ENCODE assay signal across 8 cellular contexts in genomic region chr15:21730427-21731405, GRCh38.
DNase-seq lines count a peak whose midpoint lies in the region; ATAC-seq and TF ChIP-seq lines count a peak whose summit lies in the region.
"Not testable (repeated sequence)": the region's sequence is repeated elsewhere in the genome, so short reads cannot be mapped to it uniquely, and the experiment has no call there.

No MANE protein-coding gene starts in this region.

- not testable (repeated sequence) for H3K9me3 Mint-ChIP-seq in T-cell; natural killer cell treated with Interleukin-12 subunit alpha and Interleukin-12 subunit beta and Interleukin-15 and Interleukin-18, amount 100 ng/mL, for 72 hours

- H3K4me1 ChIP-seq in foreskin keratinocyte = not testable (repeated sequence)

- DNase-seq in T-cell; foreskin keratinocyte; natural killer cell treated with Interleukin-12 subunit alpha and Interleukin-12 subunit beta and Interleukin-15 and Interleukin-18, amount 100 ng/mL, for 72 hours (ENCODE audit: low spot score): not testable (repeated sequence)

- H3K27me3 ChIP-seq in foreskin keratinocyte = not testable (repeated sequence)

- ATAC-seq in GM18502 (IDR thresholded peaks at IDR 0.05; ENCODE audit: poor library complexity, unreplicated experiment) (peak; percentile 73), GM19328 (IDR thresholded peaks at IDR 0.05; ENCODE audit: unreplicated experiment) (peak; percentile 60), GM21529 (IDR thresholded peaks at IDR 0.05; ENCODE audit: unreplicated experiment) (peak; percentile 69), HG02870 (IDR thresholded peaks at IDR 0.05; ENCODE audit: unreplicated experiment) (peak; percentile 55), HG03159 (IDR thresholded peaks at IDR 0.05; ENCODE audit: unreplicated experiment) (peak; percentile 68), T-cell (replicated peaks in 1 of 4) (peak; percentile 73 to 81 (median 74)), foreskin keratinocyte (peak; percentile 20)
- ATAC-seq in natural killer cell treated with Interleukin-12 subunit alpha and Interleukin-12 subunit beta and Interleukin-15 and Interleukin-18, amount 100 ng/mL, for 72 hours = peak; percentile 92 to 93

- H3K27me3 Mint-ChIP-seq in T-cell; natural killer cell treated with Interleukin-12 subunit alpha and Interleukin-12 subunit beta and Interleukin-15 and Interleukin-18, amount 100 ng/mL, for 72 hours: not testable (repeated sequence)

- not testable (repeated sequence) for H3K27ac Mint-ChIP-seq in T-cell; natural killer cell treated with Interleukin-12 subunit alpha and Interleukin-12 subunit beta and Interleukin-15 and Interleukin-18, amount 100 ng/mL, for 72 hours

- POLR2A ChIA-PET in T-cell (lab: Charles Lee) = not testable (repeated sequence)

- not testable (repeated sequence) for H3K4me1 Mint-ChIP-seq in T-cell; natural killer cell treated with Interleukin-12 subunit alpha and Interleukin-12 subunit beta and Interleukin-15 and Interleukin-18, amount 100 ng/mL, for 72 hours (ENCODE audit: low read depth in 2 of 2)

- H3K36me3 Mint-ChIP-seq in T-cell; natural killer cell treated with Interleukin-12 subunit alpha and Interleukin-12 subunit beta and Interleukin-15 and Interleukin-18, amount 100 ng/mL, for 72 hours: not testable (repeated sequence)

- TF ChIP-seq CTCF in foreskin keratinocyte (conservative IDR thresholded peaks at IDR 0.05) = not testable (repeated sequence)

- H3K27ac ChIP-seq in foreskin keratinocyte = not testable (repeated sequence)

- CTCF ChIA-PET in T-cell (lab: Charles Lee) = not testable (repeated sequence)

- H3K4me3 Mint-ChIP-seq in T-cell; natural killer cell treated with Interleukin-12 subunit alpha and Interleukin-12 subunit beta and Interleukin-15 and Interleukin-18, amount 100 ng/mL, for 72 hours: not testable (repeated sequence)

Comparison
In these comparisons a context has a peak if more than half of its experiments do, and no peak if none do; other contexts are left out.
1. ATAC-seq: peak in every context shown above with its lines; median percentile 92 in natural killer cell treated with Interleukin-12 subunit alpha and Interleukin-12 subunit beta and Interleukin-15 and Interleukin-18, amount 100 ng/mL, for 72 hours; 74 in T-cell; 73 in GM18502; 69 in GM21529; 68 in HG03159; 60 in GM19328; 55 in HG02870; 20 in foreskin keratinocyte.